In genomic region chr5:33422191-33422590, GRCh38 we compare ENCODE assay signal across 16 cellular contexts. TPM values are rescaled to one million over a fixed set of nuclear protein-coding genes. Genes with fewer than 3 reads are reported as not detected.
A peak's percentile ranks its signal among the peaks of the same experiment; 100 is the strongest.
DNase-seq lines count a peak whose midpoint lies in the region; ATAC-seq, FAIRE-seq and TF ChIP-seq lines count a peak whose summit lies in the region.
"Had no signal": no experiment of that assay in that cellular context is flagged by ENCODE, and none has a peak within 500 bp of the region (broad histone marks: within the 10 kb centered on the region; RNA-seq: fewer than 3 reads in every experiment).

No MANE protein-coding gene starts in this region.

- H2AK5ac ChIP-seq in IMR-90 (ENCODE audit: low read depth, low read length) = no peak overlapping the region

- no peak overlapping the region for H2BK5ac ChIP-seq in IMR-90 (ENCODE audit: low read depth, low read length, poor library complexity, severe bottlenecking)

- H2AFZ ChIP-seq in IMR-90 (replicated peaks; ENCODE audit: low read length, poor library complexity) (no peak overlapping the region), hepatocyte (no peak overlapping the region)

- H4K20me1 ChIP-seq in IMR-90 (ENCODE audit: insufficient read depth, low read length) (no peaks in the 10 kb centered on the region), hepatocyte (ENCODE audit: insufficient read depth, poor library complexity, severe bottlenecking) (no peaks in the 10 kb centered on the region)

- H3K23ac ChIP-seq in IMR-90 (ENCODE audit: low read depth, low read length) = no peak overlapping the region

- TF ChIP-seq RAD21 in A549 (conservative IDR thresholded peaks at IDR 0.05 in 1 of 2, IDR thresholded peaks at IDR 0.05 in 1 of 2) = no peak
- TF ChIP-seq RAD21 in IMR-90 (IDR thresholded peaks at IDR 0.05; ENCODE audit: low read length) = no peak

- H2BK15ac ChIP-seq in IMR-90 (ENCODE audit: low read depth, low read length) = no peak overlapping the region

- no peaks in the 10 kb centered on the region for H3K79me2 ChIP-seq in hepatocyte

- H3K27ac ChIP-seq in A549 (no peak overlapping the region), IMR-90 (ENCODE audit: insufficient read depth, low read length) (no peak overlapping the region), hepatocyte (no peak overlapping the region), sigmoid colon (peak overlapping the region in 1 of 4 donors; percentile 40), small intestine (ENCODE audit: low read depth in 1 of 2, low read length in 1 of 2) (no peak overlapping the region)
- H3K27ac ChIP-seq: 22Rv1, SK-N-MC had no signal

- H3K9me3 ChIP-seq in A549 (no peaks in the 10 kb centered on the region), IMR-90 (ENCODE audit: control insufficient read depth, insufficient read depth, low read length) (no peaks in the 10 kb centered on the region), adipocyte (ENCODE audit: control insufficient read depth, low read length) (no peaks in the 10 kb centered on the region), hepatocyte (ENCODE audit: low read depth) (no peaks in the 10 kb centered on the region), sigmoid colon (no peaks in the 10 kb centered on the region), small intestine (ENCODE audit: control insufficient read depth, low read depth) (no peaks in the 10 kb centered on the region)

- peak; percentile 13 for FAIRE-seq in A549 (lab: Jason Lieb, UNC)
- FAIRE-seq in small intestine (lab: Jason Lieb, UNC) = no peak

- H2BK120ac ChIP-seq in IMR-90 (ENCODE audit: low read depth, low read length) = no peak overlapping the region

- no peak overlapping the region for H3K18ac ChIP-seq in IMR-90 (ENCODE audit: low read depth, low read length)

- H3K4me1 ChIP-seq in A549 = no peaks in the 10 kb centered on the region
- H3K4me1 ChIP-seq in IMR-90 (ENCODE audit: control insufficient read depth, insufficient read depth, low read length) = no peaks in the 10 kb centered on the region; the same call in 1 of the 2 replicates
- peaks cover 23% of the 10 kb centered on the region for H3K4me1 ChIP-seq in adipocyte (ENCODE audit: control insufficient read depth, insufficient read depth, low read length)
- H3K4me1 ChIP-seq in hepatocyte (ENCODE audit: insufficient read depth) = peaks cover 6% of the 10 kb centered on the region
- H3K4me1 ChIP-seq in sigmoid colon = peaks cover 0 to 18% (median 0%) of the 10 kb centered on the region in 4 donors
- no peaks in the 10 kb centered on the region for H3K4me1 ChIP-seq in small intestine (ENCODE audit: control insufficient read depth in 2 of 2, insufficient read depth in 1 of 2, low read depth in 1 of 2, low read length in 1 of 2)

- TF ChIP-seq CTCF in A549 (IDR thresholded peaks at IDR 0.05) (no peak), IMR-90 (conservative IDR thresholded peaks at IDR 0.05; ENCODE audit: low read depth, low read length) (no peak), hepatocyte (IDR thresholded peaks at IDR 0.05; ENCODE audit: poor library complexity) (no peak), sigmoid colon (IDR thresholded peaks at IDR 0.05) (no peak)

- no peak overlapping the region for H3K4me3 ChIP-seq in A549
- no peak overlapping the region for H3K4me3 ChIP-seq in IMR-90 (ENCODE audit: insufficient read depth, low read depth, low read length)
- no peak overlapping the region for H3K4me3 ChIP-seq in adipocyte (ENCODE audit: low read length)
- H3K4me3 ChIP-seq in hepatocyte = no peak overlapping the region
- no peak overlapping the region for H3K4me3 ChIP-seq in sigmoid colon
- H3K4me3 ChIP-seq in small intestine (ENCODE audit: low read depth in 1 of 2, low read length in 2 of 2) = no peak overlapping the region
- H3K4me3 ChIP-seq: SK-N-MC had no signal

- H3K9me1 ChIP-seq in IMR-90 (ENCODE audit: insufficient read depth, low read length) = no peaks in the 10 kb centered on the region

- TF ChIP-seq EP300 in A549 (IDR thresholded peaks at IDR 0.05) (no peak), sigmoid colon (IDR thresholded peaks at IDR 0.05) (no peak)

- no peak overlapping the region for H4K91ac ChIP-seq in IMR-90 (ENCODE audit: insufficient read depth, low read depth, low read length)

- no peaks in the 10 kb centered on the region for H3K9me2 ChIP-seq in hepatocyte (replicated peaks; ENCODE audit: insufficient read depth)

- no peak overlapping the region for H2AK9ac ChIP-seq in IMR-90 (replicated peaks; ENCODE audit: low read depth, low read length, poor library complexity)

- POLR2A ChIA-PET in A549 (lab: Yijun Ruan, JAX) = no interaction called here
- POLR2A ChIA-PET in IMR-90 (lab: Charles Lee; ENCODE audit: unreplicated experiment) = no interaction called here

- no peaks in the 10 kb centered on the region for H3K79me1 ChIP-seq in IMR-90 (ENCODE audit: low read depth in 1 of 2, low read length in 2 of 2)

- no peak overlapping the region for H4K8ac ChIP-seq in IMR-90 (ENCODE audit: low read depth in 2 of 2, low read length in 2 of 2)

- no TSS peak for BruUV-seq in IMR-90 (replicated peaks; lab: Mats Ljungman, UMichigan)

- in situ Hi-C loops in IMR-90 (cut with MboI; ENCODE audit: low sequenced_read_pairs) = loop anchor here (10.0 to 25.0 kb wide), 3 partner anchors 235 to 937 kb away; no protein-coding TSS in a partner anchor

- no peak overlapping the region for H3K4ac ChIP-seq in IMR-90 (ENCODE audit: low read depth, low read length)

- CTCF ChIA-PET in A549 (lab: Yijun Ruan, JAX) (interaction anchor here (0.6 to 2.2 kb wide), 16 partner anchors 11 to 926 kb away, joined by 3 to 11 read pairs (median 3); partner anchors contain the start of gene TARS1), IMR-90 (lab: Yijun Ruan, JAX) (interaction anchor here (0.6 to 1.6 kb wide), 6 partner anchors 149 to 732 kb away, joined by 3 to 4 read pairs (median 3); no protein-coding TSS in a partner anchor)

- no peak overlapping the region for H3K56ac ChIP-seq in IMR-90 (ENCODE audit: extremely low read depth, insufficient read depth, low read length)

- H3K4me2 ChIP-seq in A549 = no peak overlapping the region
- no peak overlapping the region for H3K4me2 ChIP-seq in IMR-90 (ENCODE audit: low read depth, low read length)
- peak overlapping the region; percentile 29 for H3K4me2 ChIP-seq in hepatocyte

- intact Hi-C loops in IMR-90 (cut with micrococcal nuclease) = loop anchor here (2.0 to 10.0 kb wide), 6 partner anchors 241 to 1190 kb away; partner anchors contain the start of genes NPR3 and SUB1
- intact Hi-C loops in sigmoid colon (cut with DNase I) = loop anchor here (2.0 to 10.0 kb wide), 3 partner anchors 713 to 927 kb away; no protein-coding TSS in a partner anchor

- DNase-seq in A549 (ENCODE audit: low read depth in 1 of 2, low spot score in 1 of 2) = no peak
- DNase-seq in IMR-90 = peak; percentile 20
- peak; percentile 49 for DNase-seq in adipocyte (ENCODE audit: low read depth)
- no peak for DNase-seq in hepatocyte (ENCODE audit: low spot score)
- no peak for DNase-seq in sigmoid colon
- DNase-seq in small intestine = no peak
- no peak for DNase-seq in T1000 (lab: John Stamatoyannopoulos, UW)
- DNase-seq in NCI-H2029 treated with DMSO at 0.1 percent for 48 hours (lab: John Stamatoyannopoulos, UW) = no peak
- DNase-seq: GDM1; Kasumi-1; NCI-H1694 treated with DMSO at 0.1 percent for 48 hours; NCI-H748 treated with DMSO at 0.1 percent for 48 hours; NK-92 treated with Interleukin-12 subunit alpha and Interleukin-12 subunit beta, amount 100 ng/mL, for 24 hours; Right ventricle myocardium superior had no signal

- no peak for ATAC-seq in A549
- no peak for ATAC-seq in IMR-90 (ENCODE audit: low read depth)

- H4K5ac ChIP-seq in IMR-90 (ENCODE audit: low read depth, low read length) = 0 out of 2 replicates have a peak overlapping the region, but pooled peaks have one; percentile 29

- H2BK20ac ChIP-seq in IMR-90 (ENCODE audit: low read depth, low read length) = no peak overlapping the region

- TF ChIP-seq POLR2A in A549 (IDR thresholded peaks at IDR 0.05; ENCODE audit: low read length) (no peak), IMR-90 (IDR thresholded peaks at IDR 0.05; ENCODE audit: low read depth, low read length) (no peak), sigmoid colon (IDR thresholded peaks at IDR 0.05) (no peak)

- dilution Hi-C loops in IMR-90 (cut with HindIII; ENCODE audit: low sequenced_read_pairs, unreplicated experiment) = no loop called here

- H3K14ac ChIP-seq in IMR-90 (replicated peaks; ENCODE audit: low read depth, low read length) = no peak overlapping the region

- H3K27me3 ChIP-seq in IMR-90 (ENCODE audit: control insufficient read depth, insufficient read depth, low read length) (no peaks in the 10 kb centered on the region), adipocyte (replicated peaks; ENCODE audit: control insufficient read depth, insufficient read depth, low read length) (no peaks in the 10 kb centered on the region), hepatocyte (peaks cover 7% of the 10 kb centered on the region), sigmoid colon (no peaks in the 10 kb centered on the region), small intestine (ENCODE audit: control insufficient read depth in 2 of 2, insufficient read depth in 2 of 2, low read length in 2 of 2) (no peaks in the 10 kb centered on the region)

- H3K36me3 ChIP-seq in IMR-90 (ENCODE audit: control insufficient read depth, insufficient read depth, low read length) = no peaks in the 10 kb centered on the region
- H3K36me3 ChIP-seq in adipocyte (ENCODE audit: control insufficient read depth, insufficient read depth, low read length, severe bottlenecking) = no peaks in the 10 kb centered on the region
- H3K36me3 ChIP-seq in hepatocyte (replicated peaks; ENCODE audit: insufficient read depth, low read depth) = no peaks in the 10 kb centered on the region
- H3K36me3 ChIP-seq in sigmoid colon = no peaks in the 10 kb centered on the region
- no peaks in the 10 kb centered on the region for H3K36me3 ChIP-seq in small intestine (ENCODE audit: control insufficient read depth in 2 of 2, insufficient read depth in 2 of 2, low read length in 2 of 2)

- WGBS in A549 (ENCODE audit: missing lambda C conversion rate) = 73% methylated on average over 2 of the region's 2 CpGs
- no CpG with 5 or more reads among the region's 2 CpGs for WGBS in IMR-90 (ENCODE audit: extremely low coverage in 2 of 2, insufficient read length in 1 of 2), 2 experiments
- 55% methylated on average over 2 of the region's 2 CpGs for WGBS in hepatocyte (ENCODE audit: low lambda C conversion rate, missing lambda C conversion rate)
- WGBS in sigmoid colon, 2 donors = 84 to 86% methylated on average over 2 of the region's 2 CpGs
- 71 to 83% (median 79%) methylated on average over 2 of the region's 2 CpGs for WGBS in small intestine, 3 donors

- H3K9ac ChIP-seq in IMR-90 (ENCODE audit: low read depth, low read length) (no peak overlapping the region), adipocyte (ENCODE audit: low read length) (peak overlapping the region; percentile 58)

RNA-seq across cellular contexts. Expression of gene TARS1, which starts 18.6 kb away (rescaled TPM):
- polyA plus RNA-seq in A549 (2011; rRNA removed) = 247 and 398 TPM in 2 replicates
- polyA plus RNA-seq in A549 (2012; cell fraction: cytosol; rRNA removed) = 69.3 and 74.2 TPM in 2 replicates
- 42.7 and 63.1 TPM in 2 replicates for polyA plus RNA-seq in A549 (2012; cell fraction: nucleus; rRNA removed)
- 287 to 324 TPM (median 293 TPM) in 3 replicates for polyA plus RNA-seq in A549 (2017; fragmentation: RNase III; extraction: RNeasy Plus Mini Kit Qiagen cat#74134 plus additional on column Dnase treatment)
- 107 and 116 TPM in 2 replicates for polyA minus RNA-seq in A549 (2011; rRNA and poly(A)+ RNA removed)
- total RNA-seq in IMR-90 (2012; rRNA removed) = 175 and 219 TPM in 2 replicates
- polyA plus RNA-seq in IMR-90 (2012; rRNA removed) = 68.4 and 90.8 TPM in 2 replicates
- 16.3 and 29.2 TPM in 2 replicates for polyA plus RNA-seq in IMR-90 (2012; cell fraction: cytosol; rRNA removed)
- polyA plus RNA-seq in IMR-90 (2012; cell fraction: nucleus; rRNA removed; ENCODE audit: low replicate concordance) = 8.5 and 62.4 TPM in 2 replicates
- total RNA-seq in hepatocyte = 206 and 237 TPM in 2 replicates
- polyA plus RNA-seq in hepatocyte = 91.8 and 109 TPM in 2 replicates
- total RNA-seq in sigmoid colon = 100 to 1,000 TPM; 110 to 128 (median 115) TPM
- polyA plus RNA-seq in sigmoid colon = 100 to 1,000 TPM in 2 of 3 donors, 10 to 100 TPM in 1; 81.7 to 151 (median 121) TPM
- 100 to 1,000 TPM in 1 of 3 donors, 10 to 100 TPM in 2; 85.7 to 133 (median 95.4) TPM for polyA plus RNA-seq in small intestine

Comparison
In these comparisons a context has a peak if more than half of its experiments do, and no peak if none do; other contexts are left out.
1. DNase-seq: peak in IMR-90 (single experiment) and adipocyte (single experiment); none in A549 (0 of 2), hepatocyte (single experiment), sigmoid colon (single experiment), small intestine (single experiment), T1000 (single experiment) and NCI-H2029 treated with DMSO at 0.1 percent for 48 hours (single experiment).